In the genomic region with DNA sequence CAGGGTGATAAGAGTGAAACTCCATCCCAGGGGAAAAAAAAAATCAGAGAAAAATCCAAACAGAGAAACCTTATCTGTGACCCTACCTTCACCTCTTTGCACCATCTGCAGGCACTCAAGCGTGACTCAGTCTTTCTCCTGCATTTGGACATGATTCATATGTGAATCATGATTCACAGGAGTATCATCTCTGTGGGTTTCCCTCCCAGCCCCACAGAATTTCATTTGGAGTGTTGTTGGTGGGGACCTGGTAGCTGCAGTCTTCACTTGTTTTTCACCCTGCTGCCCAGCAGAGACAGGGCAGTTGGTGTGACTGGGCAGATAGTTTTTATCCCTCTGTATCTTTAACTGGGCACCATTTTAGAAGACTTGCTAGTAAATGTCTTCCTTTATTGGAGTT, we compare ENCODE assay signal across 1 cellular context.
TF ChIP-seq lines count a peak whose summit lies in the region.

No MANE protein-coding gene starts in this region.

TF ChIP-seq in K562, 482 proteins besides CTCF, POLR2A, EP300 and RAD21 (continued from another document):
- TF ChIP-seq, protein P1, sequence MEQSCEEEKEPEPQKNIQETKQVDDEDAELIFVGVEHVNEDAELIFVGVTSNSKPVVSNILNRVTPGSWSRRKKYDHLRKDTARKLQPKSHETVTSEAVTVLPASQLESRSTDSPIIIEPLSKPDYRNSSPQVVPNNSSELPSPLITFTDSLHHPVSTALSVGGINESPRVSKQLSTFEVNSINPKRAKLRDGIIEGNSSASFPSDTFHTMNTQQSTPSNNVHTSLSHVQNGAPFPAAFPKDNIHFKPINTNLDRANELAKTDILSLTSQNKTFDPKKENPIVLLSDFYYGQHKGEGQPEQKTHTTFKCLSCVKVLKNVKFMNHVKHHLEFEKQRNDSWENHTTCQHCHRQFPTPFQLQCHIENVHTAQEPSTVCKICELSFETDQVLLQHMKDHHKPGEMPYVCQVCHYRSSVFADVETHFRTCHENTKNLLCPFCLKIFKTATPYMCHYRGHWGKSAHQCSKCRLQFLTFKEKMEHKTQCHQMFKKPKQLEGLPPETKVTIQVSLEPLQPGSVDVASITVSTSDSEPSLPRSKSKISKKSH (CRISPR knock-in tag; IDR thresholded peaks at IDR 0.05): no peak
- TF ChIP-seq FOXM1 (IDR thresholded peaks at IDR 0.05; ENCODE audit: low read depth) (no peak), FOXM1 (CRISPR knock-in tag; IDR thresholded peaks at IDR 0.05; ENCODE audit: low read depth) (no peak), ZNF347 (CRISPR knock-in tag; IDR thresholded peaks at IDR 0.05; ENCODE audit: low read depth) (no peak), HDAC3 (IDR thresholded peaks at IDR 0.05; ENCODE audit: borderline replicate concordance, partially characterized antibody) (no peak), HNRNPK (IDR thresholded peaks at IDR 0.05; ENCODE audit: low read depth, low read length, poor library complexity, severe bottlenecking) (no peak), THRAP3 (IDR thresholded peaks at IDR 0.05; ENCODE audit: borderline replicate concordance) (no peak), ZZZ3 (IDR thresholded peaks at IDR 0.05) (no peak), MCM5 (IDR thresholded peaks at IDR 0.05; ENCODE audit: low read depth) (no peak), SRSF3 (IDR thresholded peaks at IDR 0.05; ENCODE audit: insufficient read depth, low read length) (no peak), SP1 (CRISPR knock-in tag; IDR thresholded peaks at IDR 0.05) (no peak), ARID1B (IDR thresholded peaks at IDR 0.05) (peak; percentile 74), ZKSCAN1 (IDR thresholded peaks at IDR 0.05; ENCODE audit: low read depth, low read length) (no peak), ELF2 (CRISPR knock-in tag; IDR thresholded peaks at IDR 0.05) (no peak), BRCA1 (IDR thresholded peaks at IDR 0.05) (no peak), BRCA1 (CRISPR knock-in tag; IDR thresholded peaks at IDR 0.05) (no peak), ZSCAN32 (CRISPR knock-in tag; IDR thresholded peaks at IDR 0.05) (no peak), CBFA2T2 (conservative IDR thresholded peaks at IDR 0.05) (peak; percentile 62), RBBP5 (IDR thresholded peaks at IDR 0.05; ENCODE audit: borderline replicate concordance, insufficient read depth, low read length, poor library complexity, severe bottlenecking) (no peak)
- TF ChIP-seq, protein P2, sequence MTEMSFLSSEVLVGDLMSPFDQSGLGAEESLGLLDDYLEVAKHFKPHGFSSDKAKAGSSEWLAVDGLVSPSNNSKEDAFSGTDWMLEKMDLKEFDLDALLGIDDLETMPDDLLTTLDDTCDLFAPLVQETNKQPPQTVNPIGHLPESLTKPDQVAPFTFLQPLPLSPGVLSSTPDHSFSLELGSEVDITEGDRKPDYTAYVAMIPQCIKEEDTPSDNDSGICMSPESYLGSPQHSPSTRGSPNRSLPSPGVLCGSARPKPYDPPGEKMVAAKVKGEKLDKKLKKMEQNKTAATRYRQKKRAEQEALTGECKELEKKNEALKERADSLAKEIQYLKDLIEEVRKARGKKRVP (CRISPR knock-in tag; IDR thresholded peaks at IDR 0.05): no peak
- TF ChIP-seq, protein P3, sequence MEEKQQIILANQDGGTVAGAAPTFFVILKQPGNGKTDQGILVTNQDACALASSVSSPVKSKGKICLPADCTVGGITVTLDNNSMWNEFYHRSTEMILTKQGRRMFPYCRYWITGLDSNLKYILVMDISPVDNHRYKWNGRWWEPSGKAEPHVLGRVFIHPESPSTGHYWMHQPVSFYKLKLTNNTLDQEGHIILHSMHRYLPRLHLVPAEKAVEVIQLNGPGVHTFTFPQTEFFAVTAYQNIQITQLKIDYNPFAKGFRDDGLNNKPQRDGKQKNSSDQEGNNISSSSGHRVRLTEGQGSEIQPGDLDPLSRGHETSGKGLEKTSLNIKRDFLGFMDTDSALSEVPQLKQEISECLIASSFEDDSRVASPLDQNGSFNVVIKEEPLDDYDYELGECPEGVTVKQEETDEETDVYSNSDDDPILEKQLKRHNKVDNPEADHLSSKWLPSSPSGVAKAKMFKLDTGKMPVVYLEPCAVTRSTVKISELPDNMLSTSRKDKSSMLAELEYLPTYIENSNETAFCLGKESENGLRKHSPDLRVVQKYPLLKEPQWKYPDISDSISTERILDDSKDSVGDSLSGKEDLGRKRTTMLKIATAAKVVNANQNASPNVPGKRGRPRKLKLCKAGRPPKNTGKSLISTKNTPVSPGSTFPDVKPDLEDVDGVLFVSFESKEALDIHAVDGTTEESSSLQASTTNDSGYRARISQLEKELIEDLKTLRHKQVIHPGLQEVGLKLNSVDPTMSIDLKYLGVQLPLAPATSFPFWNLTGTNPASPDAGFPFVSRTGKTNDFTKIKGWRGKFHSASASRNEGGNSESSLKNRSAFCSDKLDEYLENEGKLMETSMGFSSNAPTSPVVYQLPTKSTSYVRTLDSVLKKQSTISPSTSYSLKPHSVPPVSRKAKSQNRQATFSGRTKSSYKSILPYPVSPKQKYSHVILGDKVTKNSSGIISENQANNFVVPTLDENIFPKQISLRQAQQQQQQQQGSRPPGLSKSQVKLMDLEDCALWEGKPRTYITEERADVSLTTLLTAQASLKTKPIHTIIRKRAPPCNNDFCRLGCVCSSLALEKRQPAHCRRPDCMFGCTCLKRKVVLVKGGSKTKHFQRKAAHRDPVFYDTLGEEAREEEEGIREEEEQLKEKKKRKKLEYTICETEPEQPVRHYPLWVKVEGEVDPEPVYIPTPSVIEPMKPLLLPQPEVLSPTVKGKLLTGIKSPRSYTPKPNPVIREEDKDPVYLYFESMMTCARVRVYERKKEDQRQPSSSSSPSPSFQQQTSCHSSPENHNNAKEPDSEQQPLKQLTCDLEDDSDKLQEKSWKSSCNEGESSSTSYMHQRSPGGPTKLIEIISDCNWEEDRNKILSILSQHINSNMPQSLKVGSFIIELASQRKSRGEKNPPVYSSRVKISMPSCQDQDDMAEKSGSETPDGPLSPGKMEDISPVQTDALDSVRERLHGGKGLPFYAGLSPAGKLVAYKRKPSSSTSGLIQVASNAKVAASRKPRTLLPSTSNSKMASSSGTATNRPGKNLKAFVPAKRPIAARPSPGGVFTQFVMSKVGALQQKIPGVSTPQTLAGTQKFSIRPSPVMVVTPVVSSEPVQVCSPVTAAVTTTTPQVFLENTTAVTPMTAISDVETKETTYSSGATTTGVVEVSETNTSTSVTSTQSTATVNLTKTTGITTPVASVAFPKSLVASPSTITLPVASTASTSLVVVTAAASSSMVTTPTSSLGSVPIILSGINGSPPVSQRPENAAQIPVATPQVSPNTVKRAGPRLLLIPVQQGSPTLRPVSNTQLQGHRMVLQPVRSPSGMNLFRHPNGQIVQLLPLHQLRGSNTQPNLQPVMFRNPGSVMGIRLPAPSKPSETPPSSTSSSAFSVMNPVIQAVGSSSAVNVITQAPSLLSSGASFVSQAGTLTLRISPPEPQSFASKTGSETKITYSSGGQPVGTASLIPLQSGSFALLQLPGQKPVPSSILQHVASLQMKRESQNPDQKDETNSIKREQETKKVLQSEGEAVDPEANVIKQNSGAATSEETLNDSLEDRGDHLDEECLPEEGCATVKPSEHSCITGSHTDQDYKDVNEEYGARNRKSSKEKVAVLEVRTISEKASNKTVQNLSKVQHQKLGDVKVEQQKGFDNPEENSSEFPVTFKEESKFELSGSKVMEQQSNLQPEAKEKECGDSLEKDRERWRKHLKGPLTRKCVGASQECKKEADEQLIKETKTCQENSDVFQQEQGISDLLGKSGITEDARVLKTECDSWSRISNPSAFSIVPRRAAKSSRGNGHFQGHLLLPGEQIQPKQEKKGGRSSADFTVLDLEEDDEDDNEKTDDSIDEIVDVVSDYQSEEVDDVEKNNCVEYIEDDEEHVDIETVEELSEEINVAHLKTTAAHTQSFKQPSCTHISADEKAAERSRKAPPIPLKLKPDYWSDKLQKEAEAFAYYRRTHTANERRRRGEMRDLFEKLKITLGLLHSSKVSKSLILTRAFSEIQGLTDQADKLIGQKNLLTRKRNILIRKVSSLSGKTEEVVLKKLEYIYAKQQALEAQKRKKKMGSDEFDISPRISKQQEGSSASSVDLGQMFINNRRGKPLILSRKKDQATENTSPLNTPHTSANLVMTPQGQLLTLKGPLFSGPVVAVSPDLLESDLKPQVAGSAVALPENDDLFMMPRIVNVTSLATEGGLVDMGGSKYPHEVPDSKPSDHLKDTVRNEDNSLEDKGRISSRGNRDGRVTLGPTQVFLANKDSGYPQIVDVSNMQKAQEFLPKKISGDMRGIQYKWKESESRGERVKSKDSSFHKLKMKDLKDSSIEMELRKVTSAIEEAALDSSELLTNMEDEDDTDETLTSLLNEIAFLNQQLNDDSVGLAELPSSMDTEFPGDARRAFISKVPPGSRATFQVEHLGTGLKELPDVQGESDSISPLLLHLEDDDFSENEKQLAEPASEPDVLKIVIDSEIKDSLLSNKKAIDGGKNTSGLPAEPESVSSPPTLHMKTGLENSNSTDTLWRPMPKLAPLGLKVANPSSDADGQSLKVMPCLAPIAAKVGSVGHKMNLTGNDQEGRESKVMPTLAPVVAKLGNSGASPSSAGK (IDR thresholded peaks at IDR 0.05): no peak
- TF ChIP-seq, protein P4, sequence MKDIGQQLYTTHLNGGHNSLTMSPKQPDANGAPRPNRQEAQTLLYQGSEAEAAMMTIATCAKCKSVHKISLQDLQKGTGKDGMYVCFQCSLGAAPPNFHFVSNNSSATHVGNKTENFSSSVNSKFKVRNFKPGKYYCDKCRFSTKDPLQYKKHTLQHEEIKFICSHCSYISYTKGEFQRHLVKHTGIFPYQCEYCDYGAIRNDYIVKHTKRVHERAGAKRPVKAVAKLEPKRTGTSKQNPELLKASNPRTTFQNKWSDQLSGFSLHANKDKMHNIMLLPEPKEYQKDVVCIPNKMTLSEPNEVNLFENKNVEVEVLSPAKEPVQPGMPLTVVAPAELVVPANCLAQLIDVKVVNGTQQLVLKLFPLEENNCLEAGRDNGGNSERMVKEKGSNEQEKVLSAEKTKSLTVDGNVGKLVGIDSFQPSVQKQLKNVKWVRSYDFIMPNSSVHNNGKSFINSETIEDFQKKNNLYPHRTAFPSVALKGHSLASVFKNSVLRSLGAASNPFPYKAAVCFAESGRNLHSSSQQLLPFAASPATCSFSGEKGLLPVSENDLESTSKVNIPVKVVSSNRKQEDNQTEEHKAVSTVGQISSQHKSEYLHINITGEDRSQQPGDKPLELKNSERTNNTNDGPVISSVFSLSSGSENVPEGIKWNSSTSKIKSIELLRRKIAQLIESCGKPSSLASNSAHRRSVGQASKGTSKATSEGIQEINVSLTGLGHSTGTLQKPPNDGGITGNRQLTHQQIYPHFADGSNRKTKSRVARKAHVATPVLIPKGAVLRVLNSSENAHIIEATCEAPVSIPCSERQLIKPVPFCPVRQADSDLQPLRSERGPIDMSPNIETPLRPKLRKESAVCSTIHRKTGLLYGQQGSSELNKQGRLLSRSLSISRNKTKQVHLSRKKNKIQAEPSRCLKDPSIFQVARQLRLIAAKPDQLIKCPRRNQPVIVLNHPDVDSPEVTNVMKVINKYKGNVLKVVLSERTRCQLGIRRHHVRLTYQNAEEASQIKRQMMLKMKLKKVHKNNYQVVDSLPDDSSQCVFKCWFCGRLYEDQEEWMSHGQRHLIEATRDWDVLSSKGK (CRISPR knock-in tag; IDR thresholded peaks at IDR 0.05): no peak
